In the genomic region with DNA sequence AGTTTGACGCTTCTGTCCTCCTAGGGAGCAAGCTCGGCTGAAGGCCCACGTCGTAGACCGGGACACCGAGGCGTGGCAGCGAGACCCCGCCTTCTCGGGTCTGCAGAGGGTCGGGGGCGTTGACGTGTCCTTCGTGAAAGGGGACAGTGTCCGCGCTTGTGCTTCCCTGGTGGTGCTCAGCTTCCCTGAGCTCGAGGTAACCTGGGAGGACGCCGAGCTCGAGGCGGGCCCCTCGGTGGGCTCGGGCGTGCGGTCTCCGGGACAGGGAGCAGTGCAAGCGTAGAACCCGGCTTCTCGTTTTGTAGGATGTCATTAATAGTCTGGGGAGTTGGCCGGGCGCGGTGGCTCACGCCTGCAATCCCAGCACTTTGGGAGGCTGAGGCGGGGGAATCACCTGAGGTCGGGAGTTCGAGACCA, we compare ENCODE assay signal across 8 cellular contexts. TPM values are rescaled to one million over a fixed set of nuclear protein-coding genes. Genes with fewer than 3 reads are reported as not detected.
DNase-seq lines count a peak whose midpoint lies in the region; ATAC-seq and TF ChIP-seq lines count a peak whose summit lies in the region.

No MANE protein-coding gene starts in this region.

- no peaks in the 10 kb centered on the region for H3K27me3 ChIP-seq in liver (ENCODE audit: control insufficient read depth in 4 of 4, insufficient read depth in 4 of 4, low read length in 3 of 4)

- H3K36me3 Mint-ChIP-seq in activated naive CD4-positive, alpha-beta T cell treated with anti-CD3 and anti-CD28 coated beads for 36 hours (ENCODE audit: low read depth): peaks cover 1% of the 10 kb centered on the region

- ATAC-seq in GM21367 (IDR thresholded peaks at IDR 0.05; ENCODE audit: unreplicated experiment): no peak

- peak overlapping the region; percentile 10 to 87 for H3K9ac ChIP-seq in liver (ENCODE audit: low read depth in 1 of 2, low read length in 2 of 2)

- H3K4me1 ChIP-seq in liver (ENCODE audit: control insufficient read depth in 4 of 4, insufficient read depth in 4 of 4, low read length in 3 of 4) (peaks cover 12 to 29% (median 24%) of the 10 kb centered on the region in 4 donors), urinary bladder (ENCODE audit: insufficient read depth) (no peaks in the 10 kb centered on the region)

- H3K36me3 ChIP-seq in liver (ENCODE audit: control insufficient read depth in 4 of 4, insufficient read depth in 3 of 4, low read depth in 1 of 4, low read length in 3 of 4): peaks cover 0 to 12% (median 0%) of the 10 kb centered on the region in 4 donors
- no peaks in the 10 kb centered on the region for H3K36me3 ChIP-seq in urinary bladder (ENCODE audit: insufficient read depth)

- H3K4me3 Mint-ChIP-seq in activated naive CD4-positive, alpha-beta T cell treated with anti-CD3 and anti-CD28 coated beads for 36 hours: peak overlapping the region; percentile 83

- H3K4me1 Mint-ChIP-seq in activated naive CD4-positive, alpha-beta T cell treated with anti-CD3 and anti-CD28 coated beads for 36 hours (ENCODE audit: low read depth): peaks cover 20% of the 10 kb centered on the region

- intact Hi-C loops in activated naive CD4-positive, alpha-beta T cell treated with anti-CD3 and anti-CD28 coated beads for 36 hours (cut with micrococcal nuclease): loop anchor here (1.0 to 2.0 kb wide), 2 partner anchors 39 to 219 kb away; no protein-coding TSS in a partner anchor

- H3K9me3 ChIP-seq in liver (ENCODE audit: control insufficient read depth in 4 of 4, low read length in 3 of 4): no peaks in the 10 kb centered on the region

- H3K27me3 Mint-ChIP-seq in activated naive CD4-positive, alpha-beta T cell treated with anti-CD3 and anti-CD28 coated beads for 36 hours (ENCODE audit: low read depth): peaks cover 9% of the 10 kb centered on the region

- no peak for DNase-seq in activated naive CD4-positive, alpha-beta T cell treated with anti-CD3 and anti-CD28 coated beads for 36 hours
- no peak for DNase-seq in activated naive CD4-positive, alpha-beta T cell (lab: John Stamatoyannopoulos, UW)
- DNase-seq in stimulated activated CD8-positive, alpha-beta memory T cell treated with anti-CD3 and anti-CD28 coated beads, Interleukin-4, amount 100 ng/mL, for 48 hours: no peak
- no peak for DNase-seq in hypothalamus (lab: John Stamatoyannopoulos, UW)

- H3K4me3 ChIP-seq in liver (ENCODE audit: low read depth in 1 of 3, low read length in 3 of 3) (peak overlapping the region; percentile 78 to 95 (median 91)), urinary bladder (ENCODE audit: low read depth, low read length) (peak overlapping the region; percentile 70)

- H3K27ac Mint-ChIP-seq in activated naive CD4-positive, alpha-beta T cell treated with anti-CD3 and anti-CD28 coated beads for 36 hours: no peak overlapping the region

- no peaks in the 10 kb centered on the region for H3K9me3 Mint-ChIP-seq in activated naive CD4-positive, alpha-beta T cell treated with anti-CD3 and anti-CD28 coated beads for 36 hours

- TF ChIP-seq RAD21 in liver (IDR thresholded peaks at IDR 0.05): no peak

- CTCF ChIA-PET in activated naive CD4-positive, alpha-beta T cell treated with anti-CD3 and anti-CD28 coated beads for 36 hours (lab: Charles Lee): interaction anchor here (0.6 to 1.1 kb wide), 4 partner anchors 9 to 563 kb away, joined by 4 to 5 read pairs (median 4); no protein-coding TSS in a partner anchor

- 5% methylated on average over 36 of the region's 36 CpGs for WGBS in liver
- 7% methylated on average over 36 of the region's 36 CpGs for WGBS in urinary bladder

- H3K27ac ChIP-seq in angular gyrus (ENCODE audit: low read depth, low read length) (peak overlapping the region; percentile 93), liver (ENCODE audit: low read depth in 1 of 2, low read length in 2 of 2) (peak overlapping the region; percentile 93 to 98), urinary bladder (ENCODE audit: low read depth) (peak overlapping the region; percentile 94)

- TF ChIP-seq CTCF in liver (IDR thresholded peaks at IDR 0.05; ENCODE audit: low read depth, low read length, missing input control): no peak

TF ChIP-seq in liver, 16 proteins besides CTCF, POLR2A, EP300 and RAD21:
- TF ChIP-seq RXRA (IDR thresholded peaks at IDR 0.05): no peak
- TF ChIP-seq NR2F2 (IDR thresholded peaks at IDR 0.05): no peak
- TF ChIP-seq FOXA2 (IDR thresholded peaks at IDR 0.05): no peak
- TF ChIP-seq, protein P1, sequence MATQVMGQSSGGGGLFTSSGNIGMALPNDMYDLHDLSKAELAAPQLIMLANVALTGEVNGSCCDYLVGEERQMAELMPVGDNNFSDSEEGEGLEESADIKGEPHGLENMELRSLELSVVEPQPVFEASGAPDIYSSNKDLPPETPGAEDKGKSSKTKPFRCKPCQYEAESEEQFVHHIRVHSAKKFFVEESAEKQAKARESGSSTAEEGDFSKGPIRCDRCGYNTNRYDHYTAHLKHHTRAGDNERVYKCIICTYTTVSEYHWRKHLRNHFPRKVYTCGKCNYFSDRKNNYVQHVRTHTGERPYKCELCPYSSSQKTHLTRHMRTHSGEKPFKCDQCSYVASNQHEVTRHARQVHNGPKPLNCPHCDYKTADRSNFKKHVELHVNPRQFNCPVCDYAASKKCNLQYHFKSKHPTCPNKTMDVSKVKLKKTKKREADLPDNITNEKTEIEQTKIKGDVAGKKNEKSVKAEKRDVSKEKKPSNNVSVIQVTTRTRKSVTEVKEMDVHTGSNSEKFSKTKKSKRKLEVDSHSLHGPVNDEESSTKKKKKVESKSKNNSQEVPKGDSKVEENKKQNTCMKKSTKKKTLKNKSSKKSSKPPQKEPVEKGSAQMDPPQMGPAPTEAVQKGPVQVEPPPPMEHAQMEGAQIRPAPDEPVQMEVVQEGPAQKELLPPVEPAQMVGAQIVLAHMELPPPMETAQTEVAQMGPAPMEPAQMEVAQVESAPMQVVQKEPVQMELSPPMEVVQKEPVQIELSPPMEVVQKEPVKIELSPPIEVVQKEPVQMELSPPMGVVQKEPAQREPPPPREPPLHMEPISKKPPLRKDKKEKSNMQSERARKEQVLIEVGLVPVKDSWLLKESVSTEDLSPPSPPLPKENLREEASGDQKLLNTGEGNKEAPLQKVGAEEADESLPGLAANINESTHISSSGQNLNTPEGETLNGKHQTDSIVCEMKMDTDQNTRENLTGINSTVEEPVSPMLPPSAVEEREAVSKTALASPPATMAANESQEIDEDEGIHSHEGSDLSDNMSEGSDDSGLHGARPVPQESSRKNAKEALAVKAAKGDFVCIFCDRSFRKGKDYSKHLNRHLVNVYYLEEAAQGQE (IDR thresholded peaks at IDR 0.05): no peak
- TF ChIP-seq HNF4A (conservative IDR thresholded peaks at IDR 0.05): no peak
- TF ChIP-seq, protein P2, sequence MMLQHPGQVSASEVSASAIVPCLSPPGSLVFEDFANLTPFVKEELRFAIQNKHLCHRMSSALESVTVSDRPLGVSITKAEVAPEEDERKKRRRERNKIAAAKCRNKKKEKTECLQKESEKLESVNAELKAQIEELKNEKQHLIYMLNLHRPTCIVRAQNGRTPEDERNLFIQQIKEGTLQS (IDR thresholded peaks at IDR 0.05): no peak
- no peak for TF ChIP-seq JUND (IDR thresholded peaks at IDR 0.05)
- TF ChIP-seq HNF4G (IDR thresholded peaks at IDR 0.05): no peak
- TF ChIP-seq, protein P3, sequence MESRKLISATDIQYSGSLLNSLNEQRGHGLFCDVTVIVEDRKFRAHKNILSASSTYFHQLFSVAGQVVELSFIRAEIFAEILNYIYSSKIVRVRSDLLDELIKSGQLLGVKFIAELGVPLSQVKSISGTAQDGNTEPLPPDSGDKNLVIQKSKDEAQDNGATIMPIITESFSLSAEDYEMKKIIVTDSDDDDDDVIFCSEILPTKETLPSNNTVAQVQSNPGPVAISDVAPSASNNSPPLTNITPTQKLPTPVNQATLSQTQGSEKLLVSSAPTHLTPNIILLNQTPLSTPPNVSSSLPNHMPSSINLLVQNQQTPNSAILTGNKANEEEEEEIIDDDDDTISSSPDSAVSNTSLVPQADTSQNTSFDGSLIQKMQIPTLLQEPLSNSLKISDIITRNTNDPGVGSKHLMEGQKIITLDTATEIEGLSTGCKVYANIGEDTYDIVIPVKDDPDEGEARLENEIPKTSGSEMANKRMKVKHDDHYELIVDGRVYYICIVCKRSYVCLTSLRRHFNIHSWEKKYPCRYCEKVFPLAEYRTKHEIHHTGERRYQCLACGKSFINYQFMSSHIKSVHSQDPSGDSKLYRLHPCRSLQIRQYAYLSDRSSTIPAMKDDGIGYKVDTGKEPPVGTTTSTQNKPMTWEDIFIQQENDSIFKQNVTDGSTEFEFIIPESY (IDR thresholded peaks at IDR 0.05): no peak
- TF ChIP-seq YY1 (IDR thresholded peaks at IDR 0.05): no peak
- no peak for TF ChIP-seq FOXA1 (IDR thresholded peaks at IDR 0.05)
- TF ChIP-seq SP1 (IDR thresholded peaks at IDR 0.05): no peak
- TF ChIP-seq TAF1 (conservative IDR thresholded peaks at IDR 0.05): no peak
- no peak for TF ChIP-seq GABPA (IDR thresholded peaks at IDR 0.05 in 1 of 2, conservative IDR thresholded peaks at IDR 0.05 in 1 of 2)
- TF ChIP-seq EGR1 (IDR thresholded peaks at IDR 0.05; ENCODE audit: low read depth in 2 of 2): no peak
- TF ChIP-seq, protein P4, sequence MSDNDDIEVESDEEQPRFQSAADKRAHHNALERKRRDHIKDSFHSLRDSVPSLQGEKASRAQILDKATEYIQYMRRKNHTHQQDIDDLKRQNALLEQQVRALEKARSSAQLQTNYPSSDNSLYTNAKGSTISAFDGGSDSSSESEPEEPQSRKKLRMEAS (IDR thresholded peaks at IDR 0.05): no peak

RNA-seq across cellular contexts. Expression of a gene that starts 0.7 kb away (rescaled TPM):
- total RNA-seq in activated naive CD4-positive, alpha-beta T cell treated with anti-CD3 and anti-CD28 coated beads for 36 hours: 10 to 100 TPM in 1 of 2 experiments, 1 to 10 TPM in 1; 9.0 to 11.7 TPM
- total RNA-seq in liver (10 to 100 TPM in 1 of 2 donors, 1 to 10 TPM in 1; 5.7 to 10.7 TPM), urinary bladder (12.9 TPM)
- polyA plus RNA-seq in liver (10 to 100 TPM in 1 of 2 donors, 1 to 10 TPM in 1; 5.8 to 11.9 TPM), urinary bladder (17.8 TPM)
